8 cellular contexts compared by ENCODE assay signal in the genomic region with DNA sequence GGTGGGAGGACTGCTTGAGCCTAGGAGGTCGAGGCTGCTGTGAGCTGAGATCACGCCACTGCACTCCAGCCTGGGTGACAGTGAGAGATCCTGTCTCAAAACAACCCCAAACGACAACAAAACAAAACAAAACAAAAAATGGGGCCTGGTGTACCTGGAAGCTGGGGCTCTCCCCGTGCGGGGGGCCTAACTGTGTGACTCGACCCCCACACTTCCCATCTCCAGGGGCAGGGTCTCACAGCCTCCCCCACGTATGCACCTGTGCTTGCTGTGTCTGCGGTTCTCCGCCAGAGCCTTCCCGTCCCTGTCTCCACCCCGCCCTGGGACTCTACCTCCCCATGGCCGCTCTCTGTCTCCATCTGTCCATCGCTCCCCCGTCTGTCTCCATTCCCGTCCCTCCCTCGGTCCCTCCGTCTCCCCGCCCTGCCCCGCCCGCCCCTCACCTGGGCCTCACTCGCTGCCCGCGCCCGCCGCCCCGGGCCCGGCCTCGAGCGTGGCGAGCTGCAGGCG. TPM values are rescaled to one million over a fixed set of nuclear protein-coding genes. Genes with fewer than 3 reads are reported as not detected.
DNase-seq lines count a peak whose midpoint lies in the region; ATAC-seq and TF ChIP-seq lines count a peak whose summit lies in the region.

No MANE protein-coding gene starts in this region.

- H3K36me3 Mint-ChIP-seq in CD4-positive, alpha-beta memory T cell: peaks cover 15 to 32% of the 10 kb centered on the region in 2 donors
- peaks cover 29% of the 10 kb centered on the region for H3K36me3 Mint-ChIP-seq in central memory CD8-positive, alpha-beta T cell (ENCODE audit: insufficient read depth)
- peaks cover 5% of the 10 kb centered on the region for H3K36me3 Mint-ChIP-seq in neural progenitor cell

- peaks cover 16% of the 10 kb centered on the region for H3K36me3 ChIP-seq in CD4-positive, alpha-beta memory T cell (ENCODE audit: insufficient read depth, low read length)
- H3K36me3 ChIP-seq in Loucy (ENCODE audit: insufficient read depth, low read length) (peaks cover 11% of the 10 kb centered on the region; the same call in 1 of the 2 replicates), neural progenitor cell (no peaks in the 10 kb centered on the region)

- H3K4me3 ChIP-seq in CD4-positive, alpha-beta memory T cell (ENCODE audit: low read length in 2 of 2): peak overlapping the region in 1 of 2 donors; percentile 40
- H3K4me3 ChIP-seq in Loucy (ENCODE audit: low read length, poor library complexity, severe bottlenecking) (peak overlapping the region; percentile 77), neural progenitor cell (peak overlapping the region; percentile 34)

- H3K27ac ChIP-seq in CD4-positive, alpha-beta memory T cell (ENCODE audit: low read depth, low read length): no peak overlapping the region
- H3K27ac ChIP-seq in neural progenitor cell: no peak overlapping the region

- TF ChIP-seq CTCF in Loucy (conservative IDR thresholded peaks at IDR 0.05; ENCODE audit: low read length): no peak
- TF ChIP-seq CTCF in neural progenitor cell (IDR thresholded peaks at IDR 0.05): no peak

- no peaks in the 10 kb centered on the region for H3K9me3 ChIP-seq in CD4-positive, alpha-beta memory T cell (ENCODE audit: control insufficient read depth in 1 of 2, low read length in 2 of 2)
- H3K9me3 ChIP-seq in Loucy (ENCODE audit: insufficient read depth, low read depth, low read length) (no peaks in the 10 kb centered on the region), neural progenitor cell (ENCODE audit: low read depth) (no peaks in the 10 kb centered on the region)

- H3K9me3 Mint-ChIP-seq in CD4-positive, alpha-beta memory T cell: peaks cover 0 to 9% (median 0%) of the 10 kb centered on the region in 8 donors
- H3K9me3 Mint-ChIP-seq in central memory CD8-positive, alpha-beta T cell: no peaks in the 10 kb centered on the region
- peaks cover 4% of the 10 kb centered on the region for H3K9me3 Mint-ChIP-seq in neural progenitor cell

- peak overlapping the region in 6 of 7 donors; percentile 74 to 93 (median 90) for H3K27ac Mint-ChIP-seq in CD4-positive, alpha-beta memory T cell
- H3K27ac Mint-ChIP-seq in central memory CD8-positive, alpha-beta T cell (ENCODE audit: low read depth): peak overlapping the region; percentile 79
- H3K27ac Mint-ChIP-seq in neural progenitor cell: no peak overlapping the region

- H3F3A ChIP-seq in Loucy (ENCODE audit: low read depth): no peaks in the 10 kb centered on the region
- H3F3A ChIP-seq in neural progenitor cell (ENCODE audit: low read depth): peaks cover 49% of the 10 kb centered on the region

- no peaks in the 10 kb centered on the region for H3K27me3 ChIP-seq in CD4-positive, alpha-beta memory T cell (ENCODE audit: insufficient read depth, low read length)
- H3K27me3 ChIP-seq in Loucy (ENCODE audit: insufficient read depth, low read length, poor library complexity, severe bottlenecking): no peaks in the 10 kb centered on the region
- H3K27me3 ChIP-seq in neural progenitor cell: peaks cover 23% of the 10 kb centered on the region

- H3K27me3 Mint-ChIP-seq in CD4-positive, alpha-beta memory T cell: no peaks in the 10 kb centered on the region
- no peaks in the 10 kb centered on the region for H3K27me3 Mint-ChIP-seq in central memory CD8-positive, alpha-beta T cell
- peaks cover 25% of the 10 kb centered on the region for H3K27me3 Mint-ChIP-seq in neural progenitor cell (ENCODE audit: insufficient read depth, low read depth)

- no peaks in the 10 kb centered on the region for H3K9me2 ChIP-seq in Loucy (replicated peaks; ENCODE audit: low read depth, low read length)

- CTCF ChIA-PET in CD4-positive, alpha-beta memory T cell (lab: Charles Lee; ENCODE audit: partially characterized antibody): interaction anchor here (0.9 to 3.0 kb wide), 9 partner anchors 37 to 242 kb away, joined by 3 to 31 read pairs (median 4); a partner anchor contains a TSS

- H3K4me2 ChIP-seq in Loucy (ENCODE audit: low read depth, low read length, poor library complexity, severe bottlenecking) (peak overlapping the region; percentile 91), neural progenitor cell (peak overlapping the region; percentile 81)

- peaks cover 40% of the 10 kb centered on the region for H3K79me2 ChIP-seq in Loucy (ENCODE audit: insufficient read depth, low read length)
- H3K79me2 ChIP-seq in neural progenitor cell (ENCODE audit: low read depth): peaks cover 25% of the 10 kb centered on the region

- H3K4me1 ChIP-seq in CD4-positive, alpha-beta memory T cell (ENCODE audit: insufficient read depth, low read length): peaks cover 42% of the 10 kb centered on the region
- H3K4me1 ChIP-seq in Loucy (ENCODE audit: insufficient read depth, low read length, poor library complexity, severe bottlenecking) (peaks cover 38% of the 10 kb centered on the region), neural progenitor cell (peaks cover 38% of the 10 kb centered on the region)

- H2AFZ ChIP-seq in Loucy (ENCODE audit: low read length) (peak overlapping the region; percentile 82), neural progenitor cell (replicated peaks) (no peak overlapping the region)

- peaks cover 25% of the 10 kb centered on the region for H4K20me1 ChIP-seq in Loucy (ENCODE audit: insufficient read depth, low read length, poor library complexity, severe bottlenecking)
- H4K20me1 ChIP-seq in neural progenitor cell (ENCODE audit: low read depth): peaks cover 25% of the 10 kb centered on the region

- intact Hi-C loops in CD4-positive, alpha-beta memory T cell (cut with micrococcal nuclease): loop anchor here (10.0 kb wide), 1 partner anchor 241 kb away; a partner anchor contains a TSS

- H3K9ac ChIP-seq in Loucy (ENCODE audit: low read depth, low read length, poor library complexity, severe bottlenecking): peak overlapping the region; percentile 84
- H3K9ac ChIP-seq in neural progenitor cell: no peak overlapping the region

- H3K4me3 Mint-ChIP-seq in CD4-positive, alpha-beta memory T cell: peak overlapping the region; percentile 81 to 89 (median 86)
- H3K4me3 Mint-ChIP-seq in central memory CD8-positive, alpha-beta T cell: peak overlapping the region; percentile 97
- H3K4me3 Mint-ChIP-seq in neural progenitor cell: peak overlapping the region; percentile 81

- ATAC-seq in central memory CD8-positive, alpha-beta T cell (replicated peaks; ENCODE audit: extremely low read depth, poor library complexity, severe bottlenecking): no peak
- ATAC-seq in HG03565 (IDR thresholded peaks at IDR 0.05; ENCODE audit: unreplicated experiment) (no peak), GM19463 (IDR thresholded peaks at IDR 0.05; ENCODE audit: unreplicated experiment) (no peak)

- DNase-seq in CD4-positive, alpha-beta memory T cell: peak in 1 of 5 donors; percentile 31
- DNase-seq in central memory CD8-positive, alpha-beta T cell (ENCODE audit: low spot score in 2 of 2): no peak
- DNase-seq in neural progenitor cell (ENCODE audit: low spot score): no peak
- DNase-seq in SIG-M5 treated with dmso at 0.1 percent for 504 hours (lab: John Stamatoyannopoulos, UW; ENCODE audit: unreplicated experiment): no peak
- DNase-seq in epidermal melanocyte (ENCODE audit: insufficient read length, low spot score): no peak

- peaks cover 24 to 65% (median 44%) of the 10 kb centered on the region in 4 donors for H3K4me1 Mint-ChIP-seq in CD4-positive, alpha-beta memory T cell
- peaks cover 60% of the 10 kb centered on the region for H3K4me1 Mint-ChIP-seq in central memory CD8-positive, alpha-beta T cell
- H3K4me1 Mint-ChIP-seq in neural progenitor cell: peaks cover 38% of the 10 kb centered on the region

- POLR2A ChIA-PET in CD4-positive, alpha-beta memory T cell (lab: Charles Lee; ENCODE audit: partially characterized antibody): interaction anchor here (0.6 to 12.9 kb wide), 19 partner anchors 10 to 271 kb away, joined by 3 to 247 read pairs (median 8); a partner anchor contains a TSS

RNA-seq across cellular contexts. Expression of a gene that starts 0.8 kb away (rescaled TPM):
- total RNA-seq in CD4-positive, alpha-beta memory T cell: 1 to 10 TPM; 9.6 to 9.9 TPM
- 1 to 10 TPM in 1 of 2 donors, not detected in 1; 2.4 TPM for polyA plus RNA-seq in CD4-positive, alpha-beta memory T cell
- 0.15 TPM in 1 of 2 replicates, not detected in the other for total RNA-seq in neural progenitor cell (ENCODE audit: low replicate concordance)

RNA-seq across cellular contexts. Expression of a gene that starts 2.4 kb away (rescaled TPM):
- 1,000 to 10,000 TPM; 3,136 to 3,159 TPM for total RNA-seq in CD4-positive, alpha-beta memory T cell
- 100 to 1,000 TPM; 257 to 784 TPM for polyA plus RNA-seq in CD4-positive, alpha-beta memory T cell
- 1,017 and 1,124 TPM in 2 replicates for total RNA-seq in neural progenitor cell (ENCODE audit: low replicate concordance)

RNA-seq across cellular contexts. Expression of a gene that starts 6.7 kb away (rescaled TPM):
- not detected for total RNA-seq in CD4-positive, alpha-beta memory T cell
- polyA plus RNA-seq in CD4-positive, alpha-beta memory T cell: not detected
- total RNA-seq in neural progenitor cell (ENCODE audit: low replicate concordance): not detected in 2 replicates

RNA-seq across cellular contexts. Expression of a gene that starts 13.1 kb away (rescaled TPM):
- under 1 TPM; 0.32 to 0.47 TPM for total RNA-seq in CD4-positive, alpha-beta memory T cell
- polyA plus RNA-seq in CD4-positive, alpha-beta memory T cell: not detected
- total RNA-seq in neural progenitor cell (ENCODE audit: low replicate concordance): 0.06 and 0.62 TPM in 2 replicates

RNA-seq across cellular contexts. Expression of a gene that starts 20.3 kb away (rescaled TPM):
- total RNA-seq in CD4-positive, alpha-beta memory T cell: not detected
- polyA plus RNA-seq in CD4-positive, alpha-beta memory T cell: not detected
- 0.09 TPM in 1 of 2 replicates, not detected in the other for total RNA-seq in neural progenitor cell (ENCODE audit: low replicate concordance)
